ENCODE assay signal across 8 cellular contexts in the genomic region with DNA sequence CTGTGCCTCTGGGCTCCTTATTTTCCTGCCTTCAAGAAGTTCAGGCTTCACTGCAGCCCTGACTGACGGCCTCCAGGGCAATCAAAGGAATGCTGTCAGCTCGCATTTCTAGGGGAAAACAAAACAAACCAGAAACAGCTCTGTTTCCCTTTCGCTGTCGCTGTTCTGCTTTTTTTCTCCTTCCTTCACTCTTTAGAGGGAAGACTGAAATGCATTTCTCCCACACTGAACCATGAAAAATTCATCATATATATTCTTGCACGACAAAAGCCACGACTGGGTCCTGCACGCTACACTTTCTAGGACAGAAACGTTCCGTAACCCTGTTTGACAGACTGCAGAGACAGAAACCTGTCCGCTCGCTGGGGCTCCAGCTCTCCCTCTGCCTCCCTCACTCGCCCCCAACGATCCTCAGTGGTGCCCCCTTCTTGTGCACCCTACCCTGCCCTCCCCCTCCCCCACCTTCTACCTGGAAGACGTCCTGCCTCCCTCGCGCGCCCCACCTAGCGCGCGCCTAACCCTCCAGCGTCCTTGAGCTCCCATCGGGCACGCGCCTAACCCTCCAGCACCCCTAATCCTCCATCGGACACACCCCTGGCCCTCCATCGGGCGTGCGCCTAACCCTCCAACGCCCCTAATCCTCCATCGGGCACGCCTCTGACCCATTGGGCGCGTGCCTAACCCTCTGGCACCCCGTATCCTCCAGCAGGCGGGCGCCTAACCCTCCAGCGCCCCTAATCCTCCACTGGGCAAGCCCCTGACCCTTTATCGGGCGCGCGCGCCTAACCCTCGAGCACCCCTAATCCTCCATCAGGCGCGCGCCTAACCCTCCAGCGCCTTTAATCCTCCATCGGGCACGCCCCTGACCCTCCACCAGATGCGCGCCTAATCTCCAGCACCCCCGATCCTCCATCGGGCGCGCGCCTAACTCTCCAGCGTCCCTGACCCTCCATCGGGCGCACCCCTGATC.
DNase-seq lines count a peak whose midpoint lies in the region; ATAC-seq lines count a peak whose summit lies in the region.

No MANE protein-coding gene starts in this region.

- H3K36me3 Mint-ChIP-seq in effector memory CD8-positive, alpha-beta T cell (ENCODE audit: insufficient read depth) = no peaks in the 10 kb centered on the region

- H3K27ac ChIP-seq in muscle layer of duodenum (ENCODE audit: low read length) = no peak overlapping the region

- H3K27me3 ChIP-seq in muscle layer of duodenum (ENCODE audit: low read depth, low read length) = peaks cover 5% of the 10 kb centered on the region

- peak overlapping the region; percentile 55 to 60 for H3K4me3 ChIP-seq in muscle layer of duodenum (ENCODE audit: low read depth in 1 of 2, low read length in 2 of 2)

- H3K36me3 ChIP-seq in muscle layer of duodenum (ENCODE audit: control insufficient read depth in 1 of 2, insufficient read depth in 2 of 2, low read length in 2 of 2) = no peaks in the 10 kb centered on the region

- peaks cover 0 to 6% of the 10 kb centered on the region in 2 donors for H3K4me1 ChIP-seq in muscle layer of duodenum (ENCODE audit: control insufficient read depth in 1 of 2, insufficient read depth in 2 of 2, low read length in 2 of 2)

- peak overlapping the region; percentile 23 to 52 for H3K4me3 Mint-ChIP-seq in effector memory CD8-positive, alpha-beta T cell

- H3K27me3 Mint-ChIP-seq in effector memory CD8-positive, alpha-beta T cell = peaks cover 66 to 84% of the 10 kb centered on the region in 2 donors

- no peaks in the 10 kb centered on the region for H3K9me3 Mint-ChIP-seq in effector memory CD8-positive, alpha-beta T cell

- H3K4me1 Mint-ChIP-seq in effector memory CD8-positive, alpha-beta T cell (ENCODE audit: low read depth in 2 of 2) = peaks cover 0 to 6% of the 10 kb centered on the region in 2 donors

- no peak for ATAC-seq in effector memory CD8-positive, alpha-beta T cell (replicated peaks)
- ATAC-seq in HG03432 (IDR thresholded peaks at IDR 0.05; ENCODE audit: unreplicated experiment) (no peak), HG02970 (IDR thresholded peaks at IDR 0.05; ENCODE audit: low FRiP score, unreplicated experiment) (no peak), HG02973 (IDR thresholded peaks at IDR 0.05; ENCODE audit: unreplicated experiment) (no peak)

- peak; percentile 20 for DNase-seq in EL
- DNase-seq in NCI-H524 treated with DMSO at 0.1 percent for 48 hours (lab: John Stamatoyannopoulos, UW) = peak; percentile 8
- no peak for DNase-seq in effector memory CD8-positive, alpha-beta T cell
- DNase-seq in activated CD4-positive, alpha-beta T cell treated with anti-CD3 and anti-CD28 coated beads for 1 hour = no peak

- H3K9me3 ChIP-seq in muscle layer of duodenum (ENCODE audit: control insufficient read depth in 1 of 2, low read length in 2 of 2) = no peaks in the 10 kb centered on the region

- peak overlapping the region in 1 of 2 donors; percentile 44 for H3K27ac Mint-ChIP-seq in effector memory CD8-positive, alpha-beta T cell

Comparison
In these comparisons a context has a peak if more than half of its experiments do, and no peak if none do; other contexts are left out.
1. DNase-seq: peak in EL (single experiment) and NCI-H524 treated with DMSO at 0.1 percent for 48 hours (single experiment); none in effector memory CD8-positive, alpha-beta T cell (0 of 3) and activated CD4-positive, alpha-beta T cell treated with anti-CD3 and anti-CD28 coated beads for 1 hour (single experiment).